1 cellular context compared by ENCODE assay signal in genomic region chr14:22928237-22929103, GRCh38.
TF ChIP-seq lines count a peak whose summit lies in the region.

No MANE protein-coding gene starts in this region.

TF ChIP-seq in HepG2, 621 proteins besides CTCF, POLR2A, EP300 and RAD21 (continued from another document and continues in another):
- TF ChIP-seq, protein P1, sequence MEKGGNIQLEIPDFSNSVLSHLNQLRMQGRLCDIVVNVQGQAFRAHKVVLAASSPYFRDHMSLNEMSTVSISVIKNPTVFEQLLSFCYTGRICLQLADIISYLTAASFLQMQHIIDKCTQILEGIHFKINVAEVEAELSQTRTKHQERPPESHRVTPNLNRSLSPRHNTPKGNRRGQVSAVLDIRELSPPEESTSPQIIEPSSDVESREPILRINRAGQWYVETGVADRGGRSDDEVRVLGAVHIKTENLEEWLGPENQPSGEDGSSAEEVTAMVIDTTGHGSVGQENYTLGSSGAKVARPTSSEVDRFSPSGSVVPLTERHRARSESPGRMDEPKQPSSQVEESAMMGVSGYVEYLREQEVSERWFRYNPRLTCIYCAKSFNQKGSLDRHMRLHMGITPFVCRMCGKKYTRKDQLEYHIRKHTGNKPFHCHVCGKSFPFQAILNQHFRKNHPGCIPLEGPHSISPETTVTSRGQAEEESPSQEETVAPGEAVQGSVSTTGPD (CRISPR knock-in tag; IDR thresholded peaks at IDR 0.05), result 0 out of 2 replicates have a peak, but pooled peaks have one; percentile 26
- TF ChIP-seq ZNF263 (CRISPR knock-in tag; IDR thresholded peaks at IDR 0.05) (no peak), TRIM22 (IDR thresholded peaks at IDR 0.05) (no peak), HNRNPLL (IDR thresholded peaks at IDR 0.05; ENCODE audit: low read depth, low read length, poor library complexity, severe bottlenecking) (no peak), GATA4 (IDR thresholded peaks at IDR 0.05; ENCODE audit: borderline replicate concordance, low read depth) (no peak), NR2C2 (CRISPR knock-in tag; IDR thresholded peaks at IDR 0.05; ENCODE audit: borderline replicate concordance) (peak; percentile 6; the same call in 1 of the 2 replicates), ZNF354B (CRISPR knock-in tag; IDR thresholded peaks at IDR 0.05) (peak; percentile 73; the same call in 1 of the 2 replicates), ZNF598 (CRISPR knock-in tag; IDR thresholded peaks at IDR 0.05; ENCODE audit: borderline replicate concordance) (no peak), ZNF558 (CRISPR knock-in tag; IDR thresholded peaks at IDR 0.05; ENCODE audit: borderline replicate concordance) (no peak; the same call in 1 of the 2 replicates), BRCA1 (CRISPR knock-in tag; IDR thresholded peaks at IDR 0.05) (no peak), GZF1 (CRISPR knock-in tag; IDR thresholded peaks at IDR 0.05) (0 out of 2 replicates have a peak, but pooled peaks have one; percentile 0), CBX5 (CRISPR knock-in tag; IDR thresholded peaks at IDR 0.05; ENCODE audit: borderline replicate concordance) (no peak), ZNF343 (CRISPR knock-in tag; IDR thresholded peaks at IDR 0.05) (peak; percentile 23; the same call in 1 of the 2 replicates), KAT8 (CRISPR knock-in tag; IDR thresholded peaks at IDR 0.05) (no peak), ELK4 (CRISPR knock-in tag; IDR thresholded peaks at IDR 0.05; ENCODE audit: borderline replicate concordance) (no peak), ZFP82 (CRISPR knock-in tag; IDR thresholded peaks at IDR 0.05; ENCODE audit: borderline replicate concordance) (0 out of 2 replicates have a peak, but pooled peaks have one; percentile 75), CREB3 (CRISPR knock-in tag; IDR thresholded peaks at IDR 0.05) (no peak), EEA1 (CRISPR knock-in tag; IDR thresholded peaks at IDR 0.05; ENCODE audit: borderline replicate concordance) (peak; percentile 97; the same call in 1 of the 2 replicates), NR3C1 (CRISPR knock-in tag; IDR thresholded peaks at IDR 0.05) (no peak), HMG20B (CRISPR knock-in tag; conservative IDR thresholded peaks at IDR 0.05) (no peak), ZNF550 (CRISPR knock-in tag; IDR thresholded peaks at IDR 0.05; ENCODE audit: borderline replicate concordance) (no peak; the same call in 1 of the 2 replicates), IRF2 (CRISPR knock-in tag; IDR thresholded peaks at IDR 0.05) (no peak), ARID2 (CRISPR knock-in tag; IDR thresholded peaks at IDR 0.05; ENCODE audit: borderline replicate concordance) (peak; percentile 90), NR2F2 (IDR thresholded peaks at IDR 0.05; ENCODE audit: borderline replicate concordance, low read depth) (no peak), ZNF160 (CRISPR knock-in tag; IDR thresholded peaks at IDR 0.05) (peak; percentile 9; the same call in 1 of the 2 replicates), ZBTB1 (CRISPR knock-in tag; IDR thresholded peaks at IDR 0.05; ENCODE audit: borderline replicate concordance) (no peak), SPEN (CRISPR knock-in tag; IDR thresholded peaks at IDR 0.05; ENCODE audit: low read depth) (no peak), ZNF800 (CRISPR knock-in tag; IDR thresholded peaks at IDR 0.05) (no peak), MZF1 (CRISPR knock-in tag; IDR thresholded peaks at IDR 0.05; ENCODE audit: borderline replicate concordance) (no peak), MEF2D (CRISPR knock-in tag; IDR thresholded peaks at IDR 0.05) (no peak), ZNF563 (CRISPR knock-in tag; IDR thresholded peaks at IDR 0.05) (0 out of 2 replicates have a peak, but pooled peaks have one; percentile 6), ZMYM4 (CRISPR knock-in tag; IDR thresholded peaks at IDR 0.05) (no peak), NFYC (CRISPR knock-in tag; IDR thresholded peaks at IDR 0.05) (no peak), SRF (IDR thresholded peaks at IDR 0.05; ENCODE audit: low read depth, low read length) (no peak), CEBPB (IDR thresholded peaks at IDR 0.05; ENCODE audit: borderline replicate concordance, low read depth, low read length) (no peak), ZNF780A (CRISPR knock-in tag; IDR thresholded peaks at IDR 0.05) (no peak), ZNF317 (CRISPR knock-in tag; IDR thresholded peaks at IDR 0.05) (no peak), PHF5A (CRISPR knock-in tag; IDR thresholded peaks at IDR 0.05; ENCODE audit: low read depth, unreplicated experiment) (peak; percentile 6), KLF15 (CRISPR knock-in tag; IDR thresholded peaks at IDR 0.05; ENCODE audit: borderline replicate concordance) (no peak), ATF3 (CRISPR knock-in tag; IDR thresholded peaks at IDR 0.05) (no peak), GPN1 (CRISPR knock-in tag; IDR thresholded peaks at IDR 0.05; ENCODE audit: borderline replicate concordance) (no peak), THRA (CRISPR knock-in tag; IDR thresholded peaks at IDR 0.05; ENCODE audit: borderline replicate concordance) (no peak), SMARCC2 (IDR thresholded peaks at IDR 0.05) (no peak), SMAD1 (CRISPR knock-in tag; IDR thresholded peaks at IDR 0.05; ENCODE audit: borderline replicate concordance, low read depth) (0 out of 2 replicates have a peak, but pooled peaks have one; percentile 6), ESRRA (CRISPR knock-in tag; IDR thresholded peaks at IDR 0.05; ENCODE audit: low read depth) (no peak), TCF7 (IDR thresholded peaks at IDR 0.05; ENCODE audit: low read depth) (no peak), ZNF678 (CRISPR knock-in tag; IDR thresholded peaks at IDR 0.05) (peak; percentile 65; the same call in 1 of the 2 replicates), ZC3H13 (CRISPR knock-in tag; IDR thresholded peaks at IDR 0.05) (no peak), GTF2F1 (IDR thresholded peaks at IDR 0.05; ENCODE audit: low read length) (no peak), MLLT10 (CRISPR knock-in tag; IDR thresholded peaks at IDR 0.05) (no peak), GTF3A (CRISPR knock-in tag; conservative IDR thresholded peaks at IDR 0.05) (peak; percentile 31; the same call in 1 of the 2 replicates), ZNF629 (CRISPR knock-in tag; conservative IDR thresholded peaks at IDR 0.05) (no peak), TEAD2 (CRISPR knock-in tag; IDR thresholded peaks at IDR 0.05) (no peak)
- TF ChIP-seq, protein P2, sequence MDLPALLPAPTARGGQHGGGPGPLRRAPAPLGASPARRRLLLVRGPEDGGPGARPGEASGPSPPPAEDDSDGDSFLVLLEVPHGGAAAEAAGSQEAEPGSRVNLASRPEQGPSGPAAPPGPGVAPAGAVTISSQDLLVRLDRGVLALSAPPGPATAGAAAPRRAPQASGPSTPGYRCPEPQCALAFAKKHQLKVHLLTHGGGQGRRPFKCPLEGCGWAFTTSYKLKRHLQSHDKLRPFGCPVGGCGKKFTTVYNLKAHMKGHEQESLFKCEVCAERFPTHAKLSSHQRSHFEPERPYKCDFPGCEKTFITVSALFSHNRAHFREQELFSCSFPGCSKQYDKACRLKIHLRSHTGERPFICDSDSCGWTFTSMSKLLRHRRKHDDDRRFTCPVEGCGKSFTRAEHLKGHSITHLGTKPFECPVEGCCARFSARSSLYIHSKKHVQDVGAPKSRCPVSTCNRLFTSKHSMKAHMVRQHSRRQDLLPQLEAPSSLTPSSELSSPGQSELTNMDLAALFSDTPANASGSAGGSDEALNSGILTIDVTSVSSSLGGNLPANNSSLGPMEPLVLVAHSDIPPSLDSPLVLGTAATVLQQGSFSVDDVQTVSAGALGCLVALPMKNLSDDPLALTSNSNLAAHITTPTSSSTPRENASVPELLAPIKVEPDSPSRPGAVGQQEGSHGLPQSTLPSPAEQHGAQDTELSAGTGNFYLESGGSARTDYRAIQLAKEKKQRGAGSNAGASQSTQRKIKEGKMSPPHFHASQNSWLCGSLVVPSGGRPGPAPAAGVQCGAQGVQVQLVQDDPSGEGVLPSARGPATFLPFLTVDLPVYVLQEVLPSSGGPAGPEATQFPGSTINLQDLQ (CRISPR knock-in tag; IDR thresholded peaks at IDR 0.05), result no peak; the same call in 1 of the 2 replicates
- TF ChIP-seq, protein P3, sequence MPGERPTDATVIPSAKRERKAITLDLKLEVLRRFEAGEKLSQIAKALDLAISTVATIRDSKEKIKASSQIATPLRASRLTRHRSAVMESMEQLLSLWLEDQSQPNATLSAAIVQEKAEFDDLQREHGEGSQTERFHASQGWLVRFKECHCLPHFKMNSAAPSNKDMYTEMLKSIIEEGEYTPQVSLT (CRISPR knock-in tag; IDR thresholded peaks at IDR 0.05; ENCODE audit: borderline replicate concordance, low read depth), result no peak
- TF ChIP-seq, protein P4, sequence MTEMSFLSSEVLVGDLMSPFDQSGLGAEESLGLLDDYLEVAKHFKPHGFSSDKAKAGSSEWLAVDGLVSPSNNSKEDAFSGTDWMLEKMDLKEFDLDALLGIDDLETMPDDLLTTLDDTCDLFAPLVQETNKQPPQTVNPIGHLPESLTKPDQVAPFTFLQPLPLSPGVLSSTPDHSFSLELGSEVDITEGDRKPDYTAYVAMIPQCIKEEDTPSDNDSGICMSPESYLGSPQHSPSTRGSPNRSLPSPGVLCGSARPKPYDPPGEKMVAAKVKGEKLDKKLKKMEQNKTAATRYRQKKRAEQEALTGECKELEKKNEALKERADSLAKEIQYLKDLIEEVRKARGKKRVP (CRISPR knock-in tag; IDR thresholded peaks at IDR 0.05), result 0 out of 4 replicates have a peak, but pooled peaks of 1 of the 2 experiments have one; percentile 4
- TF ChIP-seq, protein P5, sequence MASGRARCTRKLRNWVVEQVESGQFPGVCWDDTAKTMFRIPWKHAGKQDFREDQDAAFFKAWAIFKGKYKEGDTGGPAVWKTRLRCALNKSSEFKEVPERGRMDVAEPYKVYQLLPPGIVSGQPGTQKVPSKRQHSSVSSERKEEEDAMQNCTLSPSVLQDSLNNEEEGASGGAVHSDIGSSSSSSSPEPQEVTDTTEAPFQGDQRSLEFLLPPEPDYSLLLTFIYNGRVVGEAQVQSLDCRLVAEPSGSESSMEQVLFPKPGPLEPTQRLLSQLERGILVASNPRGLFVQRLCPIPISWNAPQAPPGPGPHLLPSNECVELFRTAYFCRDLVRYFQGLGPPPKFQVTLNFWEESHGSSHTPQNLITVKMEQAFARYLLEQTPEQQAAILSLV (CRISPR knock-in tag; IDR thresholded peaks at IDR 0.05; ENCODE audit: borderline replicate concordance), result no peak
- TF ChIP-seq, protein P6, sequence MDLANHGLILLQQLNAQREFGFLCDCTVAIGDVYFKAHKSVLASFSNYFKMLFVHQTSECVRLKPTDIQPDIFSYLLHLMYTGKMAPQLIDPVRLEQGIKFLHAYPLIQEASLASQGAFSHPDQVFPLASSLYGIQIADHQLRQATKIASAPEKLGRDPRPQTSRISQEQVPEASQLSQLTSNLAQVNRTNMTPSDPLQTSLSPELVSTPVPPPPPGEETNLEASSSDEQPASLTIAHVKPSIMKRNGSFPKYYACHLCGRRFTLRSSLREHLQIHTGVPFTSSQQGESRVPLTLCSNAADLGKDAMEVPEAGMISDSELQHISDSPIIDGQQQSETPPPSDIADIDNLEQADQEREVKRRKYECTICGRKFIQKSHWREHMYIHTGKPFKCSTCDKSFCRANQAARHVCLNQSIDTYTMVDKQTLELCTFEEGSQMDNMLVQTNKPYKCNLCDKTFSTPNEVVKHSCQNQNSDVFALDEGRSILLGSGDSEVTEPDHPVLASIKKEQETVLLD (CRISPR knock-in tag; IDR thresholded peaks at IDR 0.05; ENCODE audit: low read depth), result no peak
